ENCODE assay signal across 1 cellular context in the genomic region with DNA sequence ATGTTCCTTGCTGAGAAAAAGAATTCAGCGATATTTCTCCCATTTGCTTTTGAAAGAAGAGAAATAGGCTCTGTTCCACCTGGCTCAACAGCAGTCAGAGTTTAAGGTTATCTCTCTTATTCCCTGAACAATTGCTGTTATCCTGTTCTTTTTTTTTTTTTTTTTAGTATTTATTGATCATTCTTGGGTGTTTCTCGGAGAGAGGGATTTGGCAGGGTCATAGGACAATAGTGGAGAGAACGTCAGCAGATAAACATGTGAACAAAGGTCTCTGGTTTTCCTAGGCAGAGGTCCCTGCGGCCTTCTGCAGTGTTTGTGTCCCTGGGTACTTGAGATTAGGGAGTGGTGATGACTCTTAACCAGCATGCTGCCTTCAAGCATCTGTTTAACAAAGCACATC.
TF ChIP-seq lines count a peak whose summit lies in the region.

No MANE protein-coding gene starts in this region.

TF ChIP-seq in HepG2, 621 proteins besides CTCF, POLR2A, EP300 and RAD21 (continued from another document):
- peak; percentile 53; the same call in 1 of the 2 replicates for TF ChIP-seq FOXO1 (CRISPR knock-in tag; IDR thresholded peaks at IDR 0.05)
- TF ChIP-seq HDAC1 (CRISPR knock-in tag; IDR thresholded peaks at IDR 0.05): 0 out of 2 replicates have a peak, but pooled peaks have one; percentile 42
- peak; percentile 48 for TF ChIP-seq FOXA3 (CRISPR knock-in tag; IDR thresholded peaks at IDR 0.05)
